ENCODE assay signal across 14 cellular contexts in genomic region chrX:124504106-124504983, GRCh38.
A peak's percentile ranks its signal among the peaks of the same experiment; 100 is the strongest.
DNase-seq lines count a peak whose midpoint lies in the region; ATAC-seq and FAIRE-seq lines count a peak whose summit lies in the region.
"Had no signal": no experiment of that assay in that cellular context is flagged by ENCODE, and none has a peak within 500 bp of the region (broad histone marks: within the 10 kb centered on the region; RNA-seq: fewer than 3 reads in every experiment).

No MANE protein-coding gene starts in this region.

- ATAC-seq in GM19351 (IDR thresholded peaks at IDR 0.05; ENCODE audit: unreplicated experiment) (peak; percentile 65), HG02759 (IDR thresholded peaks at IDR 0.05; ENCODE audit: unreplicated experiment) (peak; percentile 67), HG03469 (IDR thresholded peaks at IDR 0.05; ENCODE audit: unreplicated experiment) (peak; percentile 90), GM19328 (IDR thresholded peaks at IDR 0.05; ENCODE audit: unreplicated experiment) (no peak)
- ATAC-seq: natural killer cell treated with Interleukin-12 subunit alpha and Interleukin-12 subunit beta and Interleukin-15 and Interleukin-18, amount 100 ng/mL, for 72 hours had no signal

- peak; percentile 5 for DNase-seq in GM03348 (ENCODE audit: low spot score)
- DNase-seq in urothelium cell line (ENCODE audit: low spot score) = no peak
- no peak for DNase-seq in hepatic stellate cell (ENCODE audit: low spot score)
- no peak for DNase-seq in KBM-7
- DNase-seq: dorsolateral prefrontal cortex, left ventricle myocardium inferior, NCI-H1105, NCI-H510A treated with DMSO at 0.1 percent for 48 hours had no signal

- in situ Hi-C loops in KBM-7 (cut with MboI; ENCODE audit: low pct_unique_long_range_greater_than_20kb, low sequenced_read_pairs) = no loop called here

- FAIRE-seq in urothelium cell line (lab: Jason Lieb, UNC) = no peak
- FAIRE-seq: TTC549 had no signal
